In the genomic region with DNA sequence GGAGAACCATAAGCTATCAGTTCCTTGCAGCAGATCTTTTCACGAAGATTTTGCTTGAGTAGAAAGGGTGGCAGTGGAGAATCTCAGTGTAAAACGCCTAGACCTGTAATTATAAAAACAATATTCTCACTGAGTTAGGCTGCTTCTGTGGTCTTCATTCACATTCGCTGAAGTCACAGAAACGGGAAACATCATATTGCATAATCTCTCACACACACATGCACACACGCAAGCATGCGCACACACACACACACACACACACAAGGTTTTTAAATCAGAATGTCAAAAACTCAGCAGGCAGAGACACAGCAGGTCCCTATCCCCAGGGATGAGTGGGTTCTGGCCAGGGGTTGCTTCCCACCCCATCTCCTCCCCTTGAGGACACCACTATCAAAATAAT, we compare ENCODE assay signal across 14 cellular contexts.
DNase-seq lines count a peak whose midpoint lies in the region; ATAC-seq, FAIRE-seq and TF ChIP-seq lines count a peak whose summit lies in the region.
"Had no signal": no experiment of that assay in that cellular context is flagged by ENCODE, and none has a peak within 500 bp of the region (broad histone marks: within the 10 kb centered on the region; RNA-seq: fewer than 3 reads in every experiment).

No MANE protein-coding gene starts in this region.

- no TSS peak for BruUV-seq in HepG2 (replicated peaks; lab: Mats Ljungman, UMichigan)

- no peaks in the 10 kb centered on the region for H3K9me3 ChIP-seq in heart left ventricle
- no peaks in the 10 kb centered on the region for H3K9me3 ChIP-seq in adipocyte (ENCODE audit: control insufficient read depth, low read length)
- no peaks in the 10 kb centered on the region for H3K9me3 ChIP-seq in HepG2 (ENCODE audit: low read length)
- H3K9me3 ChIP-seq in upper lobe of left lung: no peaks in the 10 kb centered on the region
- H3K9me3 ChIP-seq: testis had no signal

- peak in 3 of 4 donors; percentile 29 to 56 (median 37) for ATAC-seq in heart left ventricle
- ATAC-seq in left cardiac atrium: no peak
- ATAC-seq in HepG2: peak; percentile 57
- ATAC-seq in upper lobe of left lung (ENCODE audit: low FRiP score in 2 of 2): peak in 1 of 2 donors; percentile 39
- ATAC-seq in HG02973 (IDR thresholded peaks at IDR 0.05; ENCODE audit: unreplicated experiment): no peak

- CTCF ChIA-PET in HepG2 (lab: Yijun Ruan, JAX; ENCODE audit: low intra/inter-chr PET ratio, low total read pairs): no interaction called here

- H3K36me3 ChIP-seq in heart left ventricle: peaks cover 0 to 27% (median 11%) of the 10 kb centered on the region in 9 donors
- no peaks in the 10 kb centered on the region for H3K36me3 ChIP-seq in adipocyte (ENCODE audit: control insufficient read depth, insufficient read depth, low read length, severe bottlenecking)
- peaks cover 6 to 28% of the 10 kb centered on the region in 2 experiments for H3K36me3 ChIP-seq in HepG2 (replicated peaks in 1 of 2; ENCODE audit: control insufficient read depth in 1 of 2, insufficient read depth in 2 of 2, low read length in 2 of 2)
- peaks cover 0 to 19% (median 9%) of the 10 kb centered on the region in 4 donors for H3K36me3 ChIP-seq in upper lobe of left lung

- H3K27ac ChIP-seq in heart left ventricle: peak overlapping the region in 2 of 12 donors; percentile 54 to 71
- H3K27ac ChIP-seq in HepG2 (ENCODE audit: extremely low read length, insufficient read depth, low read length): peak overlapping the region; percentile 68
- peak overlapping the region in 3 of 4 donors; percentile 9 to 66 (median 36) for H3K27ac ChIP-seq in upper lobe of left lung
- H3K27ac ChIP-seq: PC-9, testis had no signal

- H3K9ac ChIP-seq in adipocyte (ENCODE audit: low read length): no peak overlapping the region
- H3K9ac ChIP-seq in HepG2 (ENCODE audit: insufficient read depth, low read depth, low read length): peak overlapping the region; percentile 24

- TF ChIP-seq POLR2A in heart left ventricle (IDR thresholded peaks at IDR 0.05): no peak
- no peak for TF ChIP-seq POLR2A in HepG2 (IDR thresholded peaks at IDR 0.05; ENCODE audit: insufficient read depth in 1 of 2, low read depth in 2 of 2, low read length in 2 of 2)
- no peak for TF ChIP-seq POLR2A in upper lobe of left lung (IDR thresholded peaks at IDR 0.05)

- 81 to 83% (median 82%) methylated on average over 6 of the region's 6 CpGs for WGBS in heart left ventricle, 4 donors
- 89% methylated on average over 6 of the region's 6 CpGs for WGBS in HepG2 (ENCODE audit: low lambda C conversion rate)
- 69 to 72% methylated on average over 6 of the region's 6 CpGs for WGBS in upper lobe of left lung, 2 donors

- in situ Hi-C loops in HepG2 (cut with HindIII; ENCODE audit: extremely low pct_ligation_motif_present, low pct_unique_long_range_greater_than_20kb): no loop called here

- TF ChIP-seq RAD21 in HepG2 (CRISPR knock-in tag; IDR thresholded peaks at IDR 0.05): no peak

- H2AFZ ChIP-seq in HepG2 (ENCODE audit: low read length): no peak overlapping the region
- H2AFZ ChIP-seq: PC-9 had no signal

- H3K4me3 ChIP-seq in heart left ventricle: peak overlapping the region in 6 of 12 donors; percentile 3 to 46 (median 26)
- peak overlapping the region; percentile 30 for H3K4me3 ChIP-seq in adipocyte (ENCODE audit: low read length)
- H3K4me3 ChIP-seq in HepG2 (replicated peaks in 1 of 3; ENCODE audit: insufficient read depth in 1 of 3, low read depth in 2 of 3, low read length in 3 of 3): peak overlapping the region in 1 of 3 experiments; percentile 5; a peak in 1 of 6 replicates
- peak overlapping the region in 2 of 4 donors; percentile 4 to 17 for H3K4me3 ChIP-seq in upper lobe of left lung
- H3K4me3 ChIP-seq: PC-9, testis had no signal

- H3K27me3 ChIP-seq in heart left ventricle (no peaks in the 10 kb centered on the region), adipocyte (replicated peaks; ENCODE audit: control insufficient read depth, insufficient read depth, low read length) (no peaks in the 10 kb centered on the region), HepG2 (ENCODE audit: control insufficient read depth in 1 of 2, insufficient read depth in 2 of 2, low read length in 2 of 2) (no peaks in the 10 kb centered on the region), upper lobe of left lung (no peaks in the 10 kb centered on the region)
- H3K27me3 ChIP-seq: testis had no signal

- DNase-seq in heart left ventricle: peak in 2 of 5 donors; percentile 15 to 40
- DNase-seq in left cardiac atrium: no peak
- DNase-seq in adipocyte (ENCODE audit: low read depth): no peak
- DNase-seq in HepG2 (ENCODE audit: low spot score): no peak
- peak in 1 of 2 donors; percentile 30 for DNase-seq in upper lobe of left lung
- DNase-seq in activated gamma-delta T cell (lab: John Stamatoyannopoulos, UW): no peak
- DNase-seq in NCI-H1048 (lab: John Stamatoyannopoulos, UW): no peak
- DNase-seq: activated T-cell treated with anti-CD3 and anti-CD28 coated beads, Interleukin-2, amount 50 U/mL, for 48 hours; NCI-H2029 treated with DMSO at 0.1 percent for 48 hours; PC-9; stimulated activated CD4-positive, alpha-beta T cell treated with anti-CD3 and anti-CD28 coated beads, Interleukin-2, amount 100 ng/mL, for 48 hours; testis had no signal

- TF ChIP-seq EP300 in HepG2 (IDR thresholded peaks at IDR 0.05; ENCODE audit: low read depth in 2 of 2, low read length in 2 of 2) (no peak), HepG2 (CRISPR knock-in tag; IDR thresholded peaks at IDR 0.05; ENCODE audit: borderline replicate concordance) (no peak), upper lobe of left lung (IDR thresholded peaks at IDR 0.05) (no peak)

- FAIRE-seq in HepG2 (lab: Jason Lieb, UNC): no peak
- FAIRE-seq: HTR-8/SVneo had no signal

- intact Hi-C loops in heart left ventricle (cut with DNase I): no loop called here
- intact Hi-C loops in left cardiac atrium (cut with DNase I): no loop called here
- intact Hi-C loops in HepG2 (cut with micrococcal nuclease; ENCODE audit: unreplicated experiment): loop anchor here (1.0 to 5.0 kb wide), 3 partner anchors 47 to 174 kb away; no protein-coding TSS in a partner anchor

- TF ChIP-seq CTCF in heart left ventricle (IDR thresholded peaks at IDR 0.05) (no peak), HepG2 (CRISPR knock-in tag; IDR thresholded peaks at IDR 0.05) (no peak), upper lobe of left lung (IDR thresholded peaks at IDR 0.05) (no peak)

- POLR2A ChIA-PET in HepG2 (lab: Yijun Ruan, JAX): no interaction called here

- H3K4me1 ChIP-seq in heart left ventricle (peaks cover 0 to 22% (median 0%) of the 10 kb centered on the region in 12 donors), adipocyte (ENCODE audit: control insufficient read depth, insufficient read depth, low read length) (peaks cover 18% of the 10 kb centered on the region), HepG2 (ENCODE audit: insufficient read depth, low read length) (peaks cover 36% of the 10 kb centered on the region), upper lobe of left lung (peaks cover 0 to 9% (median 3%) of the 10 kb centered on the region in 4 donors)

- H3K79me2 ChIP-seq in HepG2 (ENCODE audit: insufficient read depth, low read length): no peaks in the 10 kb centered on the region

- H3K4me2 ChIP-seq in HepG2 (ENCODE audit: low read depth, low read length): peak overlapping the region; percentile 56
- H3K4me2 ChIP-seq: PC-9 had no signal

- H4K20me1 ChIP-seq in HepG2 (ENCODE audit: insufficient read depth, low read length): no peaks in the 10 kb centered on the region

TF ChIP-seq in HepG2, 621 proteins besides CTCF, POLR2A, EP300 and RAD21 (continues in another document):
- TF ChIP-seq PCBP2 (optimal IDR thresholded peaks at IDR 0.05; ENCODE audit: low read depth, low read length, poor library complexity, severe bottlenecking): no peak
- TF ChIP-seq, protein P1, sequence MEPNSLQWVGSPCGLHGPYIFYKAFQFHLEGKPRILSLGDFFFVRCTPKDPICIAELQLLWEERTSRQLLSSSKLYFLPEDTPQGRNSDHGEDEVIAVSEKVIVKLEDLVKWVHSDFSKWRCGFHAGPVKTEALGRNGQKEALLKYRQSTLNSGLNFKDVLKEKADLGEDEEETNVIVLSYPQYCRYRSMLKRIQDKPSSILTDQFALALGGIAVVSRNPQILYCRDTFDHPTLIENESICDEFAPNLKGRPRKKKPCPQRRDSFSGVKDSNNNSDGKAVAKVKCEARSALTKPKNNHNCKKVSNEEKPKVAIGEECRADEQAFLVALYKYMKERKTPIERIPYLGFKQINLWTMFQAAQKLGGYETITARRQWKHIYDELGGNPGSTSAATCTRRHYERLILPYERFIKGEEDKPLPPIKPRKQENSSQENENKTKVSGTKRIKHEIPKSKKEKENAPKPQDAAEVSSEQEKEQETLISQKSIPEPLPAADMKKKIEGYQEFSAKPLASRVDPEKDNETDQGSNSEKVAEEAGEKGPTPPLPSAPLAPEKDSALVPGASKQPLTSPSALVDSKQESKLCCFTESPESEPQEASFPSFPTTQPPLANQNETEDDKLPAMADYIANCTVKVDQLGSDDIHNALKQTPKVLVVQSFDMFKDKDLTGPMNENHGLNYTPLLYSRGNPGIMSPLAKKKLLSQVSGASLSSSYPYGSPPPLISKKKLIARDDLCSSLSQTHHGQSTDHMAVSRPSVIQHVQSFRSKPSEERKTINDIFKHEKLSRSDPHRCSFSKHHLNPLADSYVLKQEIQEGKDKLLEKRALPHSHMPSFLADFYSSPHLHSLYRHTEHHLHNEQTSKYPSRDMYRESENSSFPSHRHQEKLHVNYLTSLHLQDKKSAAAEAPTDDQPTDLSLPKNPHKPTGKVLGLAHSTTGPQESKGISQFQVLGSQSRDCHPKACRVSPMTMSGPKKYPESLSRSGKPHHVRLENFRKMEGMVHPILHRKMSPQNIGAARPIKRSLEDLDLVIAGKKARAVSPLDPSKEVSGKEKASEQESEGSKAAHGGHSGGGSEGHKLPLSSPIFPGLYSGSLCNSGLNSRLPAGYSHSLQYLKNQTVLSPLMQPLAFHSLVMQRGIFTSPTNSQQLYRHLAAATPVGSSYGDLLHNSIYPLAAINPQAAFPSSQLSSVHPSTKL (CRISPR knock-in tag; IDR thresholded peaks at IDR 0.05): no peak
- TF ChIP-seq ZNF431 (CRISPR knock-in tag; IDR thresholded peaks at IDR 0.05; ENCODE audit: borderline replicate concordance, low read depth): no peak
- no peak for TF ChIP-seq YEATS4 (CRISPR knock-in tag; IDR thresholded peaks at IDR 0.05; ENCODE audit: borderline replicate concordance)
- no peak for TF ChIP-seq ZIK1 (CRISPR knock-in tag; IDR thresholded peaks at IDR 0.05; ENCODE audit: borderline replicate concordance, low read depth)

Comparison
In these comparisons a context has a peak if more than half of its experiments do, and no peak if none do; other contexts are left out.
1. ATAC-seq: peak in heart left ventricle (3 of 4) and HepG2 (single experiment); none in left cardiac atrium (0 of 2) and HG02973 (single experiment).